12 cellular contexts compared by ENCODE assay signal in genomic region chr7:135714534-135715009, GRCh38. TPM values are rescaled to one million over a fixed set of nuclear protein-coding genes. Genes with fewer than 3 reads are reported as not detected.
A peak's percentile ranks its signal among the peaks of the same experiment; 100 is the strongest.
DNase-seq lines count a peak whose midpoint lies in the region; ATAC-seq and TF ChIP-seq lines count a peak whose summit lies in the region.
"Had no signal": no experiment of that assay in that cellular context is flagged by ENCODE, and none has a peak within 500 bp of the region (broad histone marks: within the 10 kb centered on the region; RNA-seq: fewer than 3 reads in every experiment).

No MANE protein-coding gene starts in this region.

- no peak overlapping the region for H3K4me3 Mint-ChIP-seq in Calu3 (ENCODE audit: low read depth, unreplicated experiment)
- H3K4me3 Mint-ChIP-seq in CD4-positive, alpha-beta memory T cell, result no peak overlapping the region

- peaks cover 18% of the 10 kb centered on the region for H3K27me3 Mint-ChIP-seq in Calu3 (ENCODE audit: unreplicated experiment)
- H3K27me3 Mint-ChIP-seq in CD4-positive, alpha-beta memory T cell, result peaks cover 0 to 10% of the 10 kb centered on the region in 2 donors

- TF ChIP-seq CTCF in Calu3 (IDR thresholded peaks at IDR 0.05; ENCODE audit: unreplicated experiment) (no peak), GM10248 (IDR thresholded peaks at IDR 0.05; ENCODE audit: control extremely low read depth, extremely low read depth, low read depth, missing control alignments) (no peak)

- intact Hi-C loops in Calu3 (cut with micrococcal nuclease; ENCODE audit: unreplicated experiment), result no loop called here
- intact Hi-C loops in CD4-positive, alpha-beta memory T cell (cut with micrococcal nuclease), result no loop called here

- peaks cover 54% of the 10 kb centered on the region for H3K4me1 ChIP-seq in mesodermal cell (ENCODE audit: control insufficient read depth, insufficient read depth, low read length, poor library complexity, severe bottlenecking)
- H3K4me1 ChIP-seq in CD4-positive, alpha-beta memory T cell (ENCODE audit: insufficient read depth, low read length), result no peaks in the 10 kb centered on the region

- no TSS peak for BruUV-seq in Calu3 (replicated peaks; lab: Mats Ljungman, UMichigan)

- H3K27ac ChIP-seq in mesodermal cell (ENCODE audit: low read depth, low read length, severe bottlenecking), result peak overlapping the region; percentile 65
- H3K27ac ChIP-seq in CD4-positive, alpha-beta memory T cell (ENCODE audit: low read depth, low read length), result no peak overlapping the region
- H3K27ac ChIP-seq: epithelial cell of prostate, tibial nerve had no signal

- no peak overlapping the region for H3K4me3 ChIP-seq in mesodermal cell (ENCODE audit: extremely low read depth, insufficient read depth, low read length, poor library complexity, severe bottlenecking)
- H3K4me3 ChIP-seq in CD4-positive, alpha-beta memory T cell (ENCODE audit: low read length in 2 of 2), result no peak overlapping the region
- H3K4me3 ChIP-seq: tibial nerve had no signal

- ATAC-seq in HG03571 (IDR thresholded peaks at IDR 0.05; ENCODE audit: unreplicated experiment) (no peak), GM21529 (IDR thresholded peaks at IDR 0.05; ENCODE audit: unreplicated experiment) (no peak)

- CTCF ChIA-PET in Calu3 (lab: Charles Lee), result no interaction called here
- CTCF ChIA-PET in CD4-positive, alpha-beta memory T cell (lab: Charles Lee; ENCODE audit: partially characterized antibody), result no interaction called here
- CTCF ChIA-PET in GM10248 (lab: Yijun Ruan, JAX), result interaction anchor here (0.9 to 2.2 kb wide), 4 partner anchors 8 to 440 kb away, joined by 4 to 9 read pairs (median 6); no protein-coding TSS in a partner anchor

- no peaks in the 10 kb centered on the region for H3K36me3 Mint-ChIP-seq in Calu3 (ENCODE audit: insufficient read depth, unreplicated experiment)
- peaks cover 0 to under 1% of the 10 kb centered on the region in 2 donors for H3K36me3 Mint-ChIP-seq in CD4-positive, alpha-beta memory T cell

- no peaks in the 10 kb centered on the region for H3K9me3 ChIP-seq in mesodermal cell (ENCODE audit: control insufficient read depth, low read length)
- no peaks in the 10 kb centered on the region for H3K9me3 ChIP-seq in CD4-positive, alpha-beta memory T cell (ENCODE audit: control insufficient read depth in 1 of 2, low read length in 2 of 2)
- H3K9me3 ChIP-seq: tibial nerve had no signal

- POLR2A ChIA-PET in CD4-positive, alpha-beta memory T cell (lab: Charles Lee; ENCODE audit: partially characterized antibody), result no interaction called here
- POLR2A ChIA-PET in GM10248 (lab: Yijun Ruan, JAX), result no interaction called here

- WGBS in mesodermal cell (ENCODE audit: insufficient coverage in 2 of 2), 2 experiments, result 29 to 33% methylated on average over 10 to 20 of the region's 20 CpGs

- no peaks in the 10 kb centered on the region for H3K4me1 Mint-ChIP-seq in Calu3 (ENCODE audit: low read depth, unreplicated experiment)
- no peaks in the 10 kb centered on the region for H3K4me1 Mint-ChIP-seq in CD4-positive, alpha-beta memory T cell

- no peaks in the 10 kb centered on the region for H3K9me3 Mint-ChIP-seq in Calu3 (ENCODE audit: low read depth, unreplicated experiment)
- H3K9me3 Mint-ChIP-seq in CD4-positive, alpha-beta memory T cell, result no peaks in the 10 kb centered on the region

- no peaks in the 10 kb centered on the region for H3K36me3 ChIP-seq in mesodermal cell (ENCODE audit: control insufficient read depth, insufficient read depth, low read length)
- H3K36me3 ChIP-seq in CD4-positive, alpha-beta memory T cell (ENCODE audit: insufficient read depth, low read length), result no peaks in the 10 kb centered on the region
- H3K36me3 ChIP-seq: tibial nerve had no signal

- peak; percentile 15 for DNase-seq in Calu3
- peak; percentile 92 for DNase-seq in LHCN-M2 (ENCODE audit: low read depth)
- DNase-seq in cerebellar cortex (ENCODE audit: low spot score), result peak; percentile 22
- no peak for DNase-seq in CD4-positive, alpha-beta memory T cell
- no peak for DNase-seq in GM10248 (ENCODE audit: extremely low spot score)
- DNase-seq: activated T-cell treated with anti-CD3 and anti-CD28 coated beads, Interleukin-2, amount 50 U/mL, for 1 hour; NCI-H2029 had no signal

- no peaks in the 10 kb centered on the region for H3K27me3 ChIP-seq in CD4-positive, alpha-beta memory T cell (ENCODE audit: insufficient read depth, low read length)

- no peak overlapping the region for H3K27ac Mint-ChIP-seq in Calu3 (ENCODE audit: unreplicated experiment)
- H3K27ac Mint-ChIP-seq in CD4-positive, alpha-beta memory T cell, result no peak overlapping the region

RNA-seq across cellular contexts. Expression of gene SLC13A4, which starts 13.4 kb away (rescaled TPM):
- not detected in 2 replicates for total RNA-seq in Calu3 (2022)
- 0.06 TPM in 1 of 2 replicates, not detected in the other for total RNA-seq in LHCN-M2 (2014; rRNA removed)
- 0.60 TPM for polyA plus RNA-seq in LHCN-M2 (2012)
- 1.6 TPM for polyA plus RNA-seq in mesodermal cell (2013, experiment 1 of 2)
- 1.5 TPM for polyA plus RNA-seq in mesodermal cell (2013, experiment 2 of 2)
- not detected for total RNA-seq in CD4-positive, alpha-beta memory T cell
- polyA plus RNA-seq in CD4-positive, alpha-beta memory T cell, result under 1 TPM in 1 of 2 donors, not detected in 1; 0.52 TPM
- total RNA-seq: tibial nerve had no signal

RNA-seq across cellular contexts. Expression of gene FAM180A, which starts 34.0 kb away (rescaled TPM):
- total RNA-seq in Calu3 (2022) (not detected in 2 replicates), LHCN-M2 (2014; rRNA removed) (3.7 and 4.1 TPM in 2 replicates)
- polyA plus RNA-seq in LHCN-M2 (2012), result 5.2 TPM
- polyA plus RNA-seq in mesodermal cell (2013, experiment 1 of 2), result not detected
- polyA plus RNA-seq in mesodermal cell (2013, experiment 2 of 2), result not detected
- not detected for total RNA-seq in CD4-positive, alpha-beta memory T cell
- polyA plus RNA-seq in CD4-positive, alpha-beta memory T cell, result not detected

RNA-seq across cellular contexts. Expression of gene STMP1, which starts 52.3 kb away (rescaled TPM):
- total RNA-seq in Calu3 (2022) (23.8 and 25.6 TPM in 2 replicates), LHCN-M2 (2014; rRNA removed) (21.6 and 26.7 TPM in 2 replicates)
- polyA plus RNA-seq in LHCN-M2 (2012), result 64.1 TPM
- polyA plus RNA-seq in mesodermal cell (2013, experiment 1 of 2), result 52.6 TPM
- 58.0 TPM for polyA plus RNA-seq in mesodermal cell (2013, experiment 2 of 2)
- 10 to 100 TPM; 29.5 to 29.7 TPM for total RNA-seq in CD4-positive, alpha-beta memory T cell
- polyA plus RNA-seq in CD4-positive, alpha-beta memory T cell, result 10 to 100 TPM; 44.3 to 59.2 TPM

Comparison
In these comparisons a context has a peak if more than half of its experiments do, and no peak if none do; other contexts are left out.
1. DNase-seq: peak in Calu3 (single experiment), LHCN-M2 (single experiment) and cerebellar cortex (single experiment); none in CD4-positive, alpha-beta memory T cell (0 of 5) and GM10248 (single experiment).